In genomic region chr17:50939795-50940684, GRCh38 we compare ENCODE assay signal across 20 cellular contexts.
DNase-seq lines count a peak whose midpoint lies in the region; ATAC-seq and TF ChIP-seq lines count a peak whose summit lies in the region.
"Had no signal": no experiment of that assay in that cellular context is flagged by ENCODE, and none has a peak within 500 bp of the region (broad histone marks: within the 10 kb centered on the region; RNA-seq: fewer than 3 reads in every experiment).

No MANE protein-coding gene starts in this region.

- DNase-seq in Right ventricle myocardium superior (peak; percentile 32), heart right ventricle (no peak), upper lobe of right lung (peak; percentile 57), NCI-H524 treated with DMSO at 0.1 percent for 48 hours (lab: John Stamatoyannopoulos, UW) (no peak), caudate nucleus (lab: John Stamatoyannopoulos, UW) (no peak)
- no peak for DNase-seq in central memory CD8-positive, alpha-beta T cell (ENCODE audit: low spot score in 2 of 2)
- DNase-seq in naive thymus-derived CD4-positive, alpha-beta T cell = no peak
- DNase-seq: ACHN; amniotic stem cell; CD8-positive, alpha-beta memory T cell; DMS79; effector CD8-positive, alpha-beta T cell; esophagus squamous epithelium; NCI-H1436; small intestine; stimulated activated CD4-positive, alpha-beta T cell treated with anti-CD3 and anti-CD28 coated beads, Interleukin-4, amount 100 ng/mL, for 4 hours had no signal

- intact Hi-C loops in Right ventricle myocardium superior (cut with DNase I) (no loop called here), heart right ventricle (cut with DNase I) (no loop called here), upper lobe of right lung (cut with DNase I) (no loop called here)
- intact Hi-C loops in naive thymus-derived CD4-positive, alpha-beta T cell (cut with micrococcal nuclease) = no loop called here

- H3K27ac Mint-ChIP-seq in central memory CD8-positive, alpha-beta T cell (ENCODE audit: low read depth) = peak overlapping the region; percentile 53
- peak overlapping the region in 7 of 9 donors; percentile 48 to 95 (median 70) for H3K27ac Mint-ChIP-seq in naive thymus-derived CD4-positive, alpha-beta T cell
- H3K27ac Mint-ChIP-seq: T-helper 2 cell treated with Interferon-gamma antibody and Interleukin-4, amounts not matched to agents 5 μg/mL and 100 μg/mL, for 36 hours had no signal

- peaks cover 34% of the 10 kb centered on the region for H3K4me1 Mint-ChIP-seq in central memory CD8-positive, alpha-beta T cell
- peaks cover 15 to 40% (median 30%) of the 10 kb centered on the region in 7 donors for H3K4me1 Mint-ChIP-seq in naive thymus-derived CD4-positive, alpha-beta T cell

- WGBS in heart right ventricle, 2 donors = 85 to 88% methylated on average over 16 of the region's 16 CpGs

- CTCF ChIA-PET in naive thymus-derived CD4-positive, alpha-beta T cell (lab: Charles Lee) = interaction anchor here (3.2 kb wide), 1 partner anchor 87 kb away, joined by 13 read pairs; no protein-coding TSS in a partner anchor

- H3K27me3 ChIP-seq in heart right ventricle (no peaks in the 10 kb centered on the region), upper lobe of right lung (no peaks in the 10 kb centered on the region)
- no peaks in the 10 kb centered on the region for H3K27me3 ChIP-seq in naive thymus-derived CD4-positive, alpha-beta T cell (ENCODE audit: control insufficient read depth in 2 of 2, insufficient read depth in 2 of 2, low read length in 2 of 2)
- H3K27me3 ChIP-seq: esophagus squamous epithelium had no signal

- no peak for ATAC-seq in Right ventricle myocardium superior (ENCODE audit: poor library complexity)
- no peak for ATAC-seq in heart right ventricle
- ATAC-seq in central memory CD8-positive, alpha-beta T cell (replicated peaks; ENCODE audit: extremely low read depth, poor library complexity, severe bottlenecking) = no peak
- ATAC-seq in naive thymus-derived CD4-positive, alpha-beta T cell = no peak
- ATAC-seq in upper lobe of right lung = no peak
- ATAC-seq in HG03196 (IDR thresholded peaks at IDR 0.05; ENCODE audit: unreplicated experiment) = no peak
- ATAC-seq: activated CD4-positive, CD25-positive, alpha-beta regulatory T cell treated with anti-CD3 and anti-CD28 coated beads, Interleukin-2, amount 50 U/mL, for 24 hours had no signal

- H3K9me3 Mint-ChIP-seq in central memory CD8-positive, alpha-beta T cell = no peaks in the 10 kb centered on the region
- H3K9me3 Mint-ChIP-seq in naive thymus-derived CD4-positive, alpha-beta T cell = no peaks in the 10 kb centered on the region
- H3K9me3 Mint-ChIP-seq: CD8-positive, alpha-beta memory T cell; T-helper 2 cell treated with Interferon-gamma antibody and Interleukin-4, amounts not matched to agents 5 μg/mL and 100 μg/mL, for 36 hours had no signal

- no peak overlapping the region for H3K4me3 ChIP-seq in heart right ventricle
- no peak overlapping the region for H3K4me3 ChIP-seq in naive thymus-derived CD4-positive, alpha-beta T cell (ENCODE audit: low read length)
- H3K4me3 ChIP-seq in upper lobe of right lung = no peak overlapping the region
- H3K4me3 ChIP-seq: esophagus squamous epithelium, lung had no signal

- H3K27ac ChIP-seq in heart right ventricle (no peak overlapping the region), upper lobe of right lung (no peak overlapping the region), caudate nucleus (ENCODE audit: low read depth, low read length) (no peak overlapping the region)
- no peak overlapping the region for H3K27ac ChIP-seq in naive thymus-derived CD4-positive, alpha-beta T cell (ENCODE audit: low read depth, low read length)
- H3K27ac ChIP-seq: esophagus squamous epithelium had no signal

- H3K4me1 ChIP-seq in heart right ventricle (peaks cover 9 to 56% (median 30%) of the 10 kb centered on the region in 9 donors), upper lobe of right lung (peaks cover 20% of the 10 kb centered on the region)
- H3K4me1 ChIP-seq in naive thymus-derived CD4-positive, alpha-beta T cell (ENCODE audit: control insufficient read depth in 2 of 2, insufficient read depth in 2 of 2, low read length in 2 of 2) = peaks cover 15 to 26% of the 10 kb centered on the region in 2 donors

- no peaks in the 10 kb centered on the region for H3K27me3 Mint-ChIP-seq in central memory CD8-positive, alpha-beta T cell
- peaks cover 0 to 5% (median 0%) of the 10 kb centered on the region in 5 donors for H3K27me3 Mint-ChIP-seq in naive thymus-derived CD4-positive, alpha-beta T cell
- H3K27me3 Mint-ChIP-seq: CD8-positive, alpha-beta memory T cell had no signal

- H3K9me3 ChIP-seq in heart right ventricle (no peaks in the 10 kb centered on the region), upper lobe of right lung (no peaks in the 10 kb centered on the region)
- no peaks in the 10 kb centered on the region for H3K9me3 ChIP-seq in naive thymus-derived CD4-positive, alpha-beta T cell (ENCODE audit: control insufficient read depth in 2 of 3, low read length in 3 of 3)
- H3K9me3 ChIP-seq: esophagus squamous epithelium had no signal

- peaks cover 2% of the 10 kb centered on the region for H3K36me3 Mint-ChIP-seq in central memory CD8-positive, alpha-beta T cell (ENCODE audit: insufficient read depth)
- H3K36me3 Mint-ChIP-seq in naive thymus-derived CD4-positive, alpha-beta T cell = peaks cover 0 to 8% (median 0%) of the 10 kb centered on the region in 5 donors
- H3K36me3 Mint-ChIP-seq: CD8-positive, alpha-beta memory T cell had no signal

- POLR2A ChIA-PET in naive thymus-derived CD4-positive, alpha-beta T cell (lab: Charles Lee) = interaction anchor here (0.8 to 26.4 kb wide), 6 partner anchors 13 to 78 kb away, joined by 3 to 664 read pairs (median 6); partner anchors contain the start of gene TOB1

- H3K36me3 ChIP-seq in heart right ventricle (no peaks in the 10 kb centered on the region), upper lobe of right lung (no peaks in the 10 kb centered on the region)
- H3K36me3 ChIP-seq in naive thymus-derived CD4-positive, alpha-beta T cell (ENCODE audit: control insufficient read depth in 2 of 3, insufficient read depth in 3 of 3, low read length in 3 of 3) = no peaks in the 10 kb centered on the region
- H3K36me3 ChIP-seq: esophagus squamous epithelium had no signal

- no peak overlapping the region for H3K4me3 Mint-ChIP-seq in central memory CD8-positive, alpha-beta T cell
- H3K4me3 Mint-ChIP-seq in naive thymus-derived CD4-positive, alpha-beta T cell = no peak overlapping the region
- H3K4me3 Mint-ChIP-seq: T-helper 2 cell treated with Interferon-gamma antibody and Interleukin-4, amounts not matched to agents 5 μg/mL and 100 μg/mL, for 36 hours had no signal

- no peak for TF ChIP-seq CTCF in heart right ventricle (IDR thresholded peaks at IDR 0.05)
- no peak for TF ChIP-seq CTCF in upper lobe of right lung (IDR thresholded peaks at IDR 0.05)

Comparison
In these comparisons a context has a peak if more than half of its experiments do, and no peak if none do; other contexts are left out.
1. DNase-seq: peak in Right ventricle myocardium superior (single experiment) and upper lobe of right lung (single experiment); none in heart right ventricle (0 of 2), central memory CD8-positive, alpha-beta T cell (0 of 2), naive thymus-derived CD4-positive, alpha-beta T cell (0 of 9), NCI-H524 treated with DMSO at 0.1 percent for 48 hours (single experiment) and caudate nucleus (0 of 61).